Comparison of ENCODE assay signal across 1 cellular context in the genomic region with DNA sequence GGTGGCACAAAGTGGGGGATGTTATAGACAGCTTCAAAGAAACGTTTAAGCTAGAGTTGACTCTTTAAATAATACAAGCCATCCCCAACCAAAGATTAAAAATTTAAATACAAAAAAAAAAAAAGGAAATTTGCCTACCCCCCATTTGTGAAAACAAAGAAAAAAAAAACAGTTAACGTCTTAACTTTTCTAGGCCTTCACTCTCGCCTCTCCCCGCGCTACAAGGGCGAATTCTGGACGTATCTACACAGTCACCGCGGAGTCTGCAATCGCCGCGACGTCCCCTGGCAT.
TF ChIP-seq lines count a peak whose summit lies in the region.

No MANE protein-coding gene starts in this region.

TF ChIP-seq in K562, 482 proteins besides CTCF, POLR2A, EP300 and RAD21 (continued from another document and continues in another):
- TF ChIP-seq, protein P1, sequence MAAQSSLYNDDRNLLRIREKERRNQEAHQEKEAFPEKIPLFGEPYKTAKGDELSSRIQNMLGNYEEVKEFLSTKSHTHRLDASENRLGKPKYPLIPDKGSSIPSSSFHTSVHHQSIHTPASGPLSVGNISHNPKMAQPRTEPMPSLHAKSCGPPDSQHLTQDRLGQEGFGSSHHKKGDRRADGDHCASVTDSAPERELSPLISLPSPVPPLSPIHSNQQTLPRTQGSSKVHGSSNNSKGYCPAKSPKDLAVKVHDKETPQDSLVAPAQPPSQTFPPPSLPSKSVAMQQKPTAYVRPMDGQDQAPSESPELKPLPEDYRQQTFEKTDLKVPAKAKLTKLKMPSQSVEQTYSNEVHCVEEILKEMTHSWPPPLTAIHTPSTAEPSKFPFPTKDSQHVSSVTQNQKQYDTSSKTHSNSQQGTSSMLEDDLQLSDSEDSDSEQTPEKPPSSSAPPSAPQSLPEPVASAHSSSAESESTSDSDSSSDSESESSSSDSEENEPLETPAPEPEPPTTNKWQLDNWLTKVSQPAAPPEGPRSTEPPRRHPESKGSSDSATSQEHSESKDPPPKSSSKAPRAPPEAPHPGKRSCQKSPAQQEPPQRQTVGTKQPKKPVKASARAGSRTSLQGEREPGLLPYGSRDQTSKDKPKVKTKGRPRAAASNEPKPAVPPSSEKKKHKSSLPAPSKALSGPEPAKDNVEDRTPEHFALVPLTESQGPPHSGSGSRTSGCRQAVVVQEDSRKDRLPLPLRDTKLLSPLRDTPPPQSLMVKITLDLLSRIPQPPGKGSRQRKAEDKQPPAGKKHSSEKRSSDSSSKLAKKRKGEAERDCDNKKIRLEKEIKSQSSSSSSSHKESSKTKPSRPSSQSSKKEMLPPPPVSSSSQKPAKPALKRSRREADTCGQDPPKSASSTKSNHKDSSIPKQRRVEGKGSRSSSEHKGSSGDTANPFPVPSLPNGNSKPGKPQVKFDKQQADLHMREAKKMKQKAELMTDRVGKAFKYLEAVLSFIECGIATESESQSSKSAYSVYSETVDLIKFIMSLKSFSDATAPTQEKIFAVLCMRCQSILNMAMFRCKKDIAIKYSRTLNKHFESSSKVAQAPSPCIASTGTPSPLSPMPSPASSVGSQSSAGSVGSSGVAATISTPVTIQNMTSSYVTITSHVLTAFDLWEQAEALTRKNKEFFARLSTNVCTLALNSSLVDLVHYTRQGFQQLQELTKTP (IDR thresholded peaks at IDR 0.05; ENCODE audit: low read depth in 1 of 2, partially characterized antibody in 2 of 2): peak in 1 of 2 experiments; percentile 79
- no peak for TF ChIP-seq HNRNPK (IDR thresholded peaks at IDR 0.05; ENCODE audit: low read depth, low read length, poor library complexity, severe bottlenecking)
- TF ChIP-seq, protein P2, sequence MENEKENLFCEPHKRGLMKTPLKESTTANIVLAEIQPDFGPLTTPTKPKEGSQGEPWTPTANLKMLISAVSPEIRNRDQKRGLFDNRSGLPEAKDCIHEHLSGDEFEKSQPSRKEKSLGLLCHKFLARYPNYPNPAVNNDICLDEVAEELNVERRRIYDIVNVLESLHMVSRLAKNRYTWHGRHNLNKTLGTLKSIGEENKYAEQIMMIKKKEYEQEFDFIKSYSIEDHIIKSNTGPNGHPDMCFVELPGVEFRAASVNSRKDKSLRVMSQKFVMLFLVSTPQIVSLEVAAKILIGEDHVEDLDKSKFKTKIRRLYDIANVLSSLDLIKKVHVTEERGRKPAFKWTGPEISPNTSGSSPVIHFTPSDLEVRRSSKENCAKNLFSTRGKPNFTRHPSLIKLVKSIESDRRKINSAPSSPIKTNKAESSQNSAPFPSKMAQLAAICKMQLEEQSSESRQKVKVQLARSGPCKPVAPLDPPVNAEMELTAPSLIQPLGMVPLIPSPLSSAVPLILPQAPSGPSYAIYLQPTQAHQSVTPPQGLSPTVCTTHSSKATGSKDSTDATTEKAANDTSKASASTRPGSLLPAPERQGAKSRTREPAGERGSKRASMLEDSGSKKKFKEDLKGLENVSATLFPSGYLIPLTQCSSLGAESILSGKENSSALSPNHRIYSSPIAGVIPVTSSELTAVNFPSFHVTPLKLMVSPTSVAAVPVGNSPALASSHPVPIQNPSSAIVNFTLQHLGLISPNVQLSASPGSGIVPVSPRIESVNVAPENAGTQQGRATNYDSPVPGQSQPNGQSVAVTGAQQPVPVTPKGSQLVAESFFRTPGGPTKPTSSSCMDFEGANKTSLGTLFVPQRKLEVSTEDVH (IDR thresholded peaks at IDR 0.05; ENCODE audit: low read depth, partially characterized antibody): peak; percentile 18
- peak; percentile 46; the same call in 1 of the 2 replicates for TF ChIP-seq PTTG1 (tag; IDR thresholded peaks at IDR 0.05; ENCODE audit: low read depth)
- TF ChIP-seq DACH1 (IDR thresholded peaks at IDR 0.05; ENCODE audit: partially characterized antibody): no peak
- TF ChIP-seq ZSCAN29 (IDR thresholded peaks at IDR 0.05): peak; percentile 99; the same call in 1 of the 2 replicates
- TF ChIP-seq SP2 (IDR thresholded peaks at IDR 0.05; ENCODE audit: extremely low read depth, low read depth, low read length, poor library complexity, severe bottlenecking): no peak
- TF ChIP-seq POLR2AphosphoS5 (IDR thresholded peaks at IDR 0.05; ENCODE audit: control insufficient read depth, insufficient read depth, low read depth, low read length): no peak
- TF ChIP-seq, protein P3, sequence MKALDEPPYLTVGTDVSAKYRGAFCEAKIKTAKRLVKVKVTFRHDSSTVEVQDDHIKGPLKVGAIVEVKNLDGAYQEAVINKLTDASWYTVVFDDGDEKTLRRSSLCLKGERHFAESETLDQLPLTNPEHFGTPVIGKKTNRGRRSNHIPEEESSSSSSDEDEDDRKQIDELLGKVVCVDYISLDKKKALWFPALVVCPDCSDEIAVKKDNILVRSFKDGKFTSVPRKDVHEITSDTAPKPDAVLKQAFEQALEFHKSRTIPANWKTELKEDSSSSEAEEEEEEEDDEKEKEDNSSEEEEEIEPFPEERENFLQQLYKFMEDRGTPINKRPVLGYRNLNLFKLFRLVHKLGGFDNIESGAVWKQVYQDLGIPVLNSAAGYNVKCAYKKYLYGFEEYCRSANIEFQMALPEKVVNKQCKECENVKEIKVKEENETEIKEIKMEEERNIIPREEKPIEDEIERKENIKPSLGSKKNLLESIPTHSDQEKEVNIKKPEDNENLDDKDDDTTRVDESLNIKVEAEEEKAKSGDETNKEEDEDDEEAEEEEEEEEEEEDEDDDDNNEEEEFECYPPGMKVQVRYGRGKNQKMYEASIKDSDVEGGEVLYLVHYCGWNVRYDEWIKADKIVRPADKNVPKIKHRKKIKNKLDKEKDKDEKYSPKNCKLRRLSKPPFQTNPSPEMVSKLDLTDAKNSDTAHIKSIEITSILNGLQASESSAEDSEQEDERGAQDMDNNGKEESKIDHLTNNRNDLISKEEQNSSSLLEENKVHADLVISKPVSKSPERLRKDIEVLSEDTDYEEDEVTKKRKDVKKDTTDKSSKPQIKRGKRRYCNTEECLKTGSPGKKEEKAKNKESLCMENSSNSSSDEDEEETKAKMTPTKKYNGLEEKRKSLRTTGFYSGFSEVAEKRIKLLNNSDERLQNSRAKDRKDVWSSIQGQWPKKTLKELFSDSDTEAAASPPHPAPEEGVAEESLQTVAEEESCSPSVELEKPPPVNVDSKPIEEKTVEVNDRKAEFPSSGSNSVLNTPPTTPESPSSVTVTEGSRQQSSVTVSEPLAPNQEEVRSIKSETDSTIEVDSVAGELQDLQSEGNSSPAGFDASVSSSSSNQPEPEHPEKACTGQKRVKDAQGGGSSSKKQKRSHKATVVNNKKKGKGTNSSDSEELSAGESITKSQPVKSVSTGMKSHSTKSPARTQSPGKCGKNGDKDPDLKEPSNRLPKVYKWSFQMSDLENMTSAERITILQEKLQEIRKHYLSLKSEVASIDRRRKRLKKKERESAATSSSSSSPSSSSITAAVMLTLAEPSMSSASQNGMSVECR (CRISPR knock-in tag; IDR thresholded peaks at IDR 0.05): no peak
- TF ChIP-seq RHOXF2B (CRISPR knock-in tag; conservative IDR thresholded peaks at IDR 0.05): no peak
- TF ChIP-seq RBFOX2 (IDR thresholded peaks at IDR 0.05; ENCODE audit: low read depth, low read length): no peak
- TF ChIP-seq ZNF165 (CRISPR knock-in tag; IDR thresholded peaks at IDR 0.05; ENCODE audit: borderline replicate concordance): no peak
- TF ChIP-seq, protein P4, sequence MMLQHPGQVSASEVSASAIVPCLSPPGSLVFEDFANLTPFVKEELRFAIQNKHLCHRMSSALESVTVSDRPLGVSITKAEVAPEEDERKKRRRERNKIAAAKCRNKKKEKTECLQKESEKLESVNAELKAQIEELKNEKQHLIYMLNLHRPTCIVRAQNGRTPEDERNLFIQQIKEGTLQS (IDR thresholded peaks at IDR 0.05): no peak
- TF ChIP-seq, protein P4 (CRISPR knock-in tag; conservative IDR thresholded peaks at IDR 0.05): no peak
- TF ChIP-seq, protein P5, sequence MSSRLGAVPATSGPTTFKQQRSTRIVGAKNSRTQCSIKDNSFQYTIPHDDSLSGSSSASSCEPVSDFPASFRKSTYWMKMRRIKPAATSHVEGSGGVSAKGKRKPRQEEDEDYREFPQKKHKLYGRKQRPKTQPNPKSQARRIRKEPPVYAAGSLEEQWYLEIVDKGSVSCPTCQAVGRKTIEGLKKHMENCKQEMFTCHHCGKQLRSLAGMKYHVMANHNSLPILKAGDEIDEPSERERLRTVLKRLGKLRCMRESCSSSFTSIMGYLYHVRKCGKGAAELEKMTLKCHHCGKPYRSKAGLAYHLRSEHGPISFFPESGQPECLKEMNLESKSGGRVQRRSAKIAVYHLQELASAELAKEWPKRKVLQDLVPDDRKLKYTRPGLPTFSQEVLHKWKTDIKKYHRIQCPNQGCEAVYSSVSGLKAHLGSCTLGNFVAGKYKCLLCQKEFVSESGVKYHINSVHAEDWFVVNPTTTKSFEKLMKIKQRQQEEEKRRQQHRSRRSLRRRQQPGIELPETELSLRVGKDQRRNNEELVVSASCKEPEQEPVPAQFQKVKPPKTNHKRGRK (tag; IDR thresholded peaks at IDR 0.05): 0 out of 2 replicates have a peak, but pooled peaks have one; percentile 34
- no peak for TF ChIP-seq PHTF2 (CRISPR knock-in tag; IDR thresholded peaks at IDR 0.05)
- peak; percentile 69; the same call in 1 of the 2 replicates for TF ChIP-seq ZFX (CRISPR knock-in tag; IDR thresholded peaks at IDR 0.05)
- TF ChIP-seq, protein P6, sequence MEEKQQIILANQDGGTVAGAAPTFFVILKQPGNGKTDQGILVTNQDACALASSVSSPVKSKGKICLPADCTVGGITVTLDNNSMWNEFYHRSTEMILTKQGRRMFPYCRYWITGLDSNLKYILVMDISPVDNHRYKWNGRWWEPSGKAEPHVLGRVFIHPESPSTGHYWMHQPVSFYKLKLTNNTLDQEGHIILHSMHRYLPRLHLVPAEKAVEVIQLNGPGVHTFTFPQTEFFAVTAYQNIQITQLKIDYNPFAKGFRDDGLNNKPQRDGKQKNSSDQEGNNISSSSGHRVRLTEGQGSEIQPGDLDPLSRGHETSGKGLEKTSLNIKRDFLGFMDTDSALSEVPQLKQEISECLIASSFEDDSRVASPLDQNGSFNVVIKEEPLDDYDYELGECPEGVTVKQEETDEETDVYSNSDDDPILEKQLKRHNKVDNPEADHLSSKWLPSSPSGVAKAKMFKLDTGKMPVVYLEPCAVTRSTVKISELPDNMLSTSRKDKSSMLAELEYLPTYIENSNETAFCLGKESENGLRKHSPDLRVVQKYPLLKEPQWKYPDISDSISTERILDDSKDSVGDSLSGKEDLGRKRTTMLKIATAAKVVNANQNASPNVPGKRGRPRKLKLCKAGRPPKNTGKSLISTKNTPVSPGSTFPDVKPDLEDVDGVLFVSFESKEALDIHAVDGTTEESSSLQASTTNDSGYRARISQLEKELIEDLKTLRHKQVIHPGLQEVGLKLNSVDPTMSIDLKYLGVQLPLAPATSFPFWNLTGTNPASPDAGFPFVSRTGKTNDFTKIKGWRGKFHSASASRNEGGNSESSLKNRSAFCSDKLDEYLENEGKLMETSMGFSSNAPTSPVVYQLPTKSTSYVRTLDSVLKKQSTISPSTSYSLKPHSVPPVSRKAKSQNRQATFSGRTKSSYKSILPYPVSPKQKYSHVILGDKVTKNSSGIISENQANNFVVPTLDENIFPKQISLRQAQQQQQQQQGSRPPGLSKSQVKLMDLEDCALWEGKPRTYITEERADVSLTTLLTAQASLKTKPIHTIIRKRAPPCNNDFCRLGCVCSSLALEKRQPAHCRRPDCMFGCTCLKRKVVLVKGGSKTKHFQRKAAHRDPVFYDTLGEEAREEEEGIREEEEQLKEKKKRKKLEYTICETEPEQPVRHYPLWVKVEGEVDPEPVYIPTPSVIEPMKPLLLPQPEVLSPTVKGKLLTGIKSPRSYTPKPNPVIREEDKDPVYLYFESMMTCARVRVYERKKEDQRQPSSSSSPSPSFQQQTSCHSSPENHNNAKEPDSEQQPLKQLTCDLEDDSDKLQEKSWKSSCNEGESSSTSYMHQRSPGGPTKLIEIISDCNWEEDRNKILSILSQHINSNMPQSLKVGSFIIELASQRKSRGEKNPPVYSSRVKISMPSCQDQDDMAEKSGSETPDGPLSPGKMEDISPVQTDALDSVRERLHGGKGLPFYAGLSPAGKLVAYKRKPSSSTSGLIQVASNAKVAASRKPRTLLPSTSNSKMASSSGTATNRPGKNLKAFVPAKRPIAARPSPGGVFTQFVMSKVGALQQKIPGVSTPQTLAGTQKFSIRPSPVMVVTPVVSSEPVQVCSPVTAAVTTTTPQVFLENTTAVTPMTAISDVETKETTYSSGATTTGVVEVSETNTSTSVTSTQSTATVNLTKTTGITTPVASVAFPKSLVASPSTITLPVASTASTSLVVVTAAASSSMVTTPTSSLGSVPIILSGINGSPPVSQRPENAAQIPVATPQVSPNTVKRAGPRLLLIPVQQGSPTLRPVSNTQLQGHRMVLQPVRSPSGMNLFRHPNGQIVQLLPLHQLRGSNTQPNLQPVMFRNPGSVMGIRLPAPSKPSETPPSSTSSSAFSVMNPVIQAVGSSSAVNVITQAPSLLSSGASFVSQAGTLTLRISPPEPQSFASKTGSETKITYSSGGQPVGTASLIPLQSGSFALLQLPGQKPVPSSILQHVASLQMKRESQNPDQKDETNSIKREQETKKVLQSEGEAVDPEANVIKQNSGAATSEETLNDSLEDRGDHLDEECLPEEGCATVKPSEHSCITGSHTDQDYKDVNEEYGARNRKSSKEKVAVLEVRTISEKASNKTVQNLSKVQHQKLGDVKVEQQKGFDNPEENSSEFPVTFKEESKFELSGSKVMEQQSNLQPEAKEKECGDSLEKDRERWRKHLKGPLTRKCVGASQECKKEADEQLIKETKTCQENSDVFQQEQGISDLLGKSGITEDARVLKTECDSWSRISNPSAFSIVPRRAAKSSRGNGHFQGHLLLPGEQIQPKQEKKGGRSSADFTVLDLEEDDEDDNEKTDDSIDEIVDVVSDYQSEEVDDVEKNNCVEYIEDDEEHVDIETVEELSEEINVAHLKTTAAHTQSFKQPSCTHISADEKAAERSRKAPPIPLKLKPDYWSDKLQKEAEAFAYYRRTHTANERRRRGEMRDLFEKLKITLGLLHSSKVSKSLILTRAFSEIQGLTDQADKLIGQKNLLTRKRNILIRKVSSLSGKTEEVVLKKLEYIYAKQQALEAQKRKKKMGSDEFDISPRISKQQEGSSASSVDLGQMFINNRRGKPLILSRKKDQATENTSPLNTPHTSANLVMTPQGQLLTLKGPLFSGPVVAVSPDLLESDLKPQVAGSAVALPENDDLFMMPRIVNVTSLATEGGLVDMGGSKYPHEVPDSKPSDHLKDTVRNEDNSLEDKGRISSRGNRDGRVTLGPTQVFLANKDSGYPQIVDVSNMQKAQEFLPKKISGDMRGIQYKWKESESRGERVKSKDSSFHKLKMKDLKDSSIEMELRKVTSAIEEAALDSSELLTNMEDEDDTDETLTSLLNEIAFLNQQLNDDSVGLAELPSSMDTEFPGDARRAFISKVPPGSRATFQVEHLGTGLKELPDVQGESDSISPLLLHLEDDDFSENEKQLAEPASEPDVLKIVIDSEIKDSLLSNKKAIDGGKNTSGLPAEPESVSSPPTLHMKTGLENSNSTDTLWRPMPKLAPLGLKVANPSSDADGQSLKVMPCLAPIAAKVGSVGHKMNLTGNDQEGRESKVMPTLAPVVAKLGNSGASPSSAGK (IDR thresholded peaks at IDR 0.05): no peak
- TF ChIP-seq NFATC3 (IDR thresholded peaks at IDR 0.05): 0 out of 2 replicates have a peak, but pooled peaks have one; percentile 36
- peak; percentile 21; the same call in 1 of the 2 replicates for TF ChIP-seq CC2D1A (IDR thresholded peaks at IDR 0.05)
- TF ChIP-seq, protein P7, sequence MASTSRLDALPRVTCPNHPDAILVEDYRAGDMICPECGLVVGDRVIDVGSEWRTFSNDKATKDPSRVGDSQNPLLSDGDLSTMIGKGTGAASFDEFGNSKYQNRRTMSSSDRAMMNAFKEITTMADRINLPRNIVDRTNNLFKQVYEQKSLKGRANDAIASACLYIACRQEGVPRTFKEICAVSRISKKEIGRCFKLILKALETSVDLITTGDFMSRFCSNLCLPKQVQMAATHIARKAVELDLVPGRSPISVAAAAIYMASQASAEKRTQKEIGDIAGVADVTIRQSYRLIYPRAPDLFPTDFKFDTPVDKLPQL (IDR thresholded peaks at IDR 0.05; ENCODE audit: extremely low read depth, insufficient read length): no peak
- TF ChIP-seq IFI16 (CRISPR knock-in tag; IDR thresholded peaks at IDR 0.05): no peak
- no peak for TF ChIP-seq GTF2E2 (tag; IDR thresholded peaks at IDR 0.05)
- no peak for TF ChIP-seq SIX5 (IDR thresholded peaks at IDR 0.05; ENCODE audit: borderline replicate concordance in 1 of 2, insufficient read depth in 1 of 2, low read depth in 1 of 2, low read length in 2 of 2)
